Comparison of ENCODE assay signal across 2 cellular contexts in the genomic region with DNA sequence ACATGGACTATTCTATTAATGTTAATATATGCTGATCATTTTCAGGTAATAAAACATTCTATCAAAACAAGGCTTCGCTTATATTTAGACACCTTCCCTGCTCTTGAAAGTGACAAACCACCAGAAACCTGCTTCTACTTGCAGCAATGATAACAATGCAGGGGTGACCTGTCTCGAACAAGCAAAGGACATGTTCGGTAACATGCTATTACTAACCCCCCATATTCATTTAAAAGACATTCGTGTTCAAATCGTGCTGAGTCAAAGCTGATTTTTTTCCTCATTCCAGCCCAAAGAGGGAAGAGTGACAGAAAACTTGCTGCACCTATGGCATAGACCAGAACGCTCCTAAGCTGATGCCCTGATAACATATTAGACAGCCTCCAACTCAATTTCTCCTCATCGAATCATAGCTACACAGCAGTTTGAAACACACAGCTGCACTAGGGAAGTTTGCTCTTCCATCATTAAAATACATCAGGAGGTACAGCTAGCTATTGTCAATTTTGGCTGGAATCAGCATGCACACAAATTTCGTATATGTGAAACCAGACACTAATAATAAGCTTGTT.
TF ChIP-seq lines count a peak whose summit lies in the region.

No MANE protein-coding gene starts in this region.

TF ChIP-seq in SK-N-SH, 30 proteins besides CTCF, POLR2A, EP300 and RAD21 (continued from another document):
- no peak for TF ChIP-seq YY1 (IDR thresholded peaks at IDR 0.05; ENCODE audit: low read depth)
TF ChIP-seq in SK-N-SH: peak in this region for 1.

TF ChIP-seq in SK-N-SH treated with all-trans-retinoic acid at 6 μM for 48 hours, 23 proteins besides CTCF, POLR2A, EP300 and RAD21 (continued from another document):
- no peak for TF ChIP-seq ESRRG (CRISPR knock-in tag; IDR thresholded peaks at IDR 0.05)
- TF ChIP-seq, protein P1, sequence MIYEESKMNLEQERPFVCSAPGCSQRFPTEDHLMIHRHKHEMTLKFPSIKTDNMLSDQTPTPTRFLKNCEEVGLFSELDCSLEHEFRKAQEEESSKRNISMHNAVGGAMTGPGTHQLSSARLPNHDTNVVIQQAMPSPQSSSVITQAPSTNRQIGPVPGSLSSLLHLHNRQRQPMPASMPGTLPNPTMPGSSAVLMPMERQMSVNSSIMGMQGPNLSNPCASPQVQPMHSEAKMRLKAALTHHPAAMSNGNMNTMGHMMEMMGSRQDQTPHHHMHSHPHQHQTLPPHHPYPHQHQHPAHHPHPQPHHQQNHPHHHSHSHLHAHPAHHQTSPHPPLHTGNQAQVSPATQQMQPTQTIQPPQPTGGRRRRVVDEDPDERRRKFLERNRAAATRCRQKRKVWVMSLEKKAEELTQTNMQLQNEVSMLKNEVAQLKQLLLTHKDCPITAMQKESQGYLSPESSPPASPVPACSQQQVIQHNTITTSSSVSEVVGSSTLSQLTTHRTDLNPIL (CRISPR knock-in tag; IDR thresholded peaks at IDR 0.05; ENCODE audit: low read depth), result no peak
- TF ChIP-seq, protein P2, sequence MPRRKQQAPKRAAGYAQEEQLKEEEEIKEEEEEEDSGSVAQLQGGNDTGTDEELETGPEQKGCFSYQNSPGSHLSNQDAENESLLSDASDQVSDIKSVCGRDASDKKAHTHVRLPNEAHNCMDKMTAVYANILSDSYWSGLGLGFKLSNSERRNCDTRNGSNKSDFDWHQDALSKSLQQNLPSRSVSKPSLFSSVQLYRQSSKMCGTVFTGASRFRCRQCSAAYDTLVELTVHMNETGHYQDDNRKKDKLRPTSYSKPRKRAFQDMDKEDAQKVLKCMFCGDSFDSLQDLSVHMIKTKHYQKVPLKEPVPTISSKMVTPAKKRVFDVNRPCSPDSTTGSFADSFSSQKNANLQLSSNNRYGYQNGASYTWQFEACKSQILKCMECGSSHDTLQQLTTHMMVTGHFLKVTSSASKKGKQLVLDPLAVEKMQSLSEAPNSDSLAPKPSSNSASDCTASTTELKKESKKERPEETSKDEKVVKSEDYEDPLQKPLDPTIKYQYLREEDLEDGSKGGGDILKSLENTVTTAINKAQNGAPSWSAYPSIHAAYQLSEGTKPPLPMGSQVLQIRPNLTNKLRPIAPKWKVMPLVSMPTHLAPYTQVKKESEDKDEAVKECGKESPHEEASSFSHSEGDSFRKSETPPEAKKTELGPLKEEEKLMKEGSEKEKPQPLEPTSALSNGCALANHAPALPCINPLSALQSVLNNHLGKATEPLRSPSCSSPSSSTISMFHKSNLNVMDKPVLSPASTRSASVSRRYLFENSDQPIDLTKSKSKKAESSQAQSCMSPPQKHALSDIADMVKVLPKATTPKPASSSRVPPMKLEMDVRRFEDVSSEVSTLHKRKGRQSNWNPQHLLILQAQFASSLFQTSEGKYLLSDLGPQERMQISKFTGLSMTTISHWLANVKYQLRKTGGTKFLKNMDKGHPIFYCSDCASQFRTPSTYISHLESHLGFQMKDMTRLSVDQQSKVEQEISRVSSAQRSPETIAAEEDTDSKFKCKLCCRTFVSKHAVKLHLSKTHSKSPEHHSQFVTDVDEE (CRISPR knock-in tag; IDR thresholded peaks at IDR 0.05), result no peak
- TF ChIP-seq, protein P3, sequence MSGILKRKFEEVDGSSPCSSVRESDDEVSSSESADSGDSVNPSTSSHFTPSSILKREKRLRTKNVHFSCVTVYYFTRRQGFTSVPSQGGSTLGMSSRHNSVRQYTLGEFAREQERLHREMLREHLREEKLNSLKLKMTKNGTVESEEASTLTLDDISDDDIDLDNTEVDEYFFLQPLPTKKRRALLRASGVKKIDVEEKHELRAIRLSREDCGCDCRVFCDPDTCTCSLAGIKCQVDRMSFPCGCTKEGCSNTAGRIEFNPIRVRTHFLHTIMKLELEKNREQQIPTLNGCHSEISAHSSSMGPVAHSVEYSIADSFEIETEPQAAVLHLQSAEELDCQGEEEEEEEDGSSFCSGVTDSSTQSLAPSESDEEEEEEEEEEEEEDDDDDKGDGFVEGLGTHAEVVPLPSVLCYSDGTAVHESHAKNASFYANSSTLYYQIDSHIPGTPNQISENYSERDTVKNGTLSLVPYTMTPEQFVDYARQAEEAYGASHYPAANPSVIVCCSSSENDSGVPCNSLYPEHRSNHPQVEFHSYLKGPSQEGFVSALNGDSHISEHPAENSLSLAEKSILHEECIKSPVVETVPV (CRISPR knock-in tag; IDR thresholded peaks at IDR 0.05), result no peak
- TF ChIP-seq RARB (CRISPR knock-in tag; IDR thresholded peaks at IDR 0.05), result no peak
- TF ChIP-seq TOX (CRISPR knock-in tag; IDR thresholded peaks at IDR 0.05; ENCODE audit: borderline replicate concordance), result no peak
- TF ChIP-seq, protein P4, sequence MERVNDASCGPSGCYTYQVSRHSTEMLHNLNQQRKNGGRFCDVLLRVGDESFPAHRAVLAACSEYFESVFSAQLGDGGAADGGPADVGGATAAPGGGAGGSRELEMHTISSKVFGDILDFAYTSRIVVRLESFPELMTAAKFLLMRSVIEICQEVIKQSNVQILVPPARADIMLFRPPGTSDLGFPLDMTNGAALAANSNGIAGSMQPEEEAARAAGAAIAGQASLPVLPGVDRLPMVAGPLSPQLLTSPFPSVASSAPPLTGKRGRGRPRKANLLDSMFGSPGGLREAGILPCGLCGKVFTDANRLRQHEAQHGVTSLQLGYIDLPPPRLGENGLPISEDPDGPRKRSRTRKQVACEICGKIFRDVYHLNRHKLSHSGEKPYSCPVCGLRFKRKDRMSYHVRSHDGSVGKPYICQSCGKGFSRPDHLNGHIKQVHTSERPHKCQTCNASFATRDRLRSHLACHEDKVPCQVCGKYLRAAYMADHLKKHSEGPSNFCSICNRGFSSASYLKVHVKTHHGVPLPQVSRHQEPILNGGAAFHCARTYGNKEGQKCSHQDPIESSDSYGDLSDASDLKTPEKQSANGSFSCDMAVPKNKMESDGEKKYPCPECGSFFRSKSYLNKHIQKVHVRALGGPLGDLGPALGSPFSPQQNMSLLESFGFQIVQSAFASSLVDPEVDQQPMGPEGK (CRISPR knock-in tag; IDR thresholded peaks at IDR 0.05; ENCODE audit: borderline replicate concordance), result no peak
- no peak for TF ChIP-seq ZNF70 (CRISPR knock-in tag; IDR thresholded peaks at IDR 0.05)
- no peak for TF ChIP-seq SNAI2 (CRISPR knock-in tag; IDR thresholded peaks at IDR 0.05)
- TF ChIP-seq ZFP3 (CRISPR knock-in tag; IDR thresholded peaks at IDR 0.05), result no peak
- TF ChIP-seq ZFP30 (CRISPR knock-in tag; IDR thresholded peaks at IDR 0.05), result no peak
- TF ChIP-seq BACH2 (CRISPR knock-in tag; IDR thresholded peaks at IDR 0.05; ENCODE audit: borderline replicate concordance), result no peak
